In the genomic region with DNA sequence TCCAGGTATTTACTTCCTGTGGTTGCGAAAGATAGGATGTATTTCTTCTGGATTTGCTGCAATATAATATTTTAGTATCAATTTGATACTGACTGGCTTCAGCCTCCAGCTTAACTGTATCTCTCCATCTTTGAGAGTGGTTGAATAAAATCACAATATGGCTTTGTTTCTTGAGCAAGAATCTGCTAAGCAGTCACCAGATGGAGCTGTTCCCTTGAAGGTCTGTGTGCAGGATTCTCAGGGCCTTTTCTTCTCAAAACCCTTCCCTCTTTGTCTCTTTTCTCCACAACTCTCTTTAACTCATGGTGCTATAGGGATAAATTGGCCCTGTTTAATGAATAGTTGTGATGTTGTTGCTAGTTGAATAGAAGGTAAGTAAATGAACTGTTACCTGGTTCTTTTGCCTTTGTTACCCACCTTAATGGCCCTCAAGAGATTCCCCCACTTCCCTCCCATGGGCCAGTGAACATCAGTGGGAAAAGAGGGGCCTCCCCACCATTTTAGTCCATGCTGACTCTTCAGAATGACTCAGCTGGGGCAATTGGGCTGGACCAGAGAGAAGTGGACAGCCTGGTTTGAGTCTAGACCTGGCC, we compare ENCODE assay signal across 9 cellular contexts. TPM values are rescaled to one million over a fixed set of nuclear protein-coding genes. Genes with fewer than 3 reads are reported as not detected.
DNase-seq lines count a peak whose midpoint lies in the region; ATAC-seq and TF ChIP-seq lines count a peak whose summit lies in the region.
"Had no signal": no experiment of that assay in that cellular context is flagged by ENCODE, and none has a peak within 500 bp of the region (broad histone marks: within the 10 kb centered on the region; RNA-seq: fewer than 3 reads in every experiment).

No MANE protein-coding gene starts in this region.

- TF ChIP-seq CTCF in MM.1S (IDR thresholded peaks at IDR 0.05; ENCODE audit: low read length) = peak; percentile 52
- peak; percentile 82 for TF ChIP-seq CTCF in SK-N-SH (IDR thresholded peaks at IDR 0.05)
- TF ChIP-seq CTCF in fibroblast of mammary gland (conservative IDR thresholded peaks at IDR 0.05; ENCODE audit: control insufficient read depth, insufficient read depth, low read depth, low read length) = peak; percentile 88

- H3K27ac ChIP-seq in MM.1S (ENCODE audit: low read length) (no peak overlapping the region), SK-N-SH (ENCODE audit: low read depth in 2 of 2, low read length in 1 of 2) (no peak overlapping the region)
- H3K27ac ChIP-seq in effector memory CD4-positive, alpha-beta T cell (ENCODE audit: insufficient read depth, low read length, poor library complexity, severe bottlenecking) = no peak overlapping the region
- H3K27ac ChIP-seq: skin epidermis had no signal

- no peak for ATAC-seq in HG03280 (IDR thresholded peaks at IDR 0.05; ENCODE audit: unreplicated experiment)

- H3K4me2 ChIP-seq in MM.1S (ENCODE audit: low read depth, low read length) (no peak overlapping the region), SK-N-SH (no peak overlapping the region)

- H3K27me3 ChIP-seq in MM.1S (replicated peaks; ENCODE audit: insufficient read depth, low read length) = no peaks in the 10 kb centered on the region
- no peaks in the 10 kb centered on the region for H3K27me3 ChIP-seq in SK-N-SH (ENCODE audit: insufficient read depth)
- peaks cover 8% of the 10 kb centered on the region for H3K27me3 ChIP-seq in effector memory CD4-positive, alpha-beta T cell (replicated peaks; ENCODE audit: control insufficient read depth, insufficient read depth, low read length, poor library complexity, severe bottlenecking)

- peak; percentile 62 for DNase-seq in ELF-1 (ENCODE audit: low read depth, low spot score)
- peak; percentile 46 for DNase-seq in MM.1S
- DNase-seq in SK-N-SH = peak; percentile 67
- peak; percentile 86 for DNase-seq in fibroblast of mammary gland (ENCODE audit: low read depth)
- DNase-seq in putamen (ENCODE audit: low spot score) = peak; percentile 40
- no peak for DNase-seq in effector memory CD4-positive, alpha-beta T cell
- DNase-seq in activated CD8-positive, alpha-beta memory T cell treated with anti-CD3 and anti-CD28 coated beads, Interleukin-2, amount 50 U/mL, for 48 hours = no peak

- TF ChIP-seq RAD21 in SK-N-SH (IDR thresholded peaks at IDR 0.05; ENCODE audit: low read length) = peak; percentile 95

- H3K4me3 ChIP-seq in MM.1S (ENCODE audit: low read length) (no peak overlapping the region), SK-N-SH (ENCODE audit: low read depth in 2 of 2, low read length in 1 of 2) (no peak overlapping the region; a peak in 1 of 4 replicates), fibroblast of mammary gland (ENCODE audit: control insufficient read depth, low read depth, low read length) (no peak overlapping the region)
- no peak overlapping the region for H3K4me3 ChIP-seq in effector memory CD4-positive, alpha-beta T cell (ENCODE audit: insufficient read depth, low read depth, low read length, poor library complexity, severe bottlenecking)
- H3K4me3 ChIP-seq: skin epidermis had no signal

- H4K20me1 ChIP-seq in MM.1S (ENCODE audit: insufficient read depth, low read length) = no peaks in the 10 kb centered on the region
- no peaks in the 10 kb centered on the region for H4K20me1 ChIP-seq in SK-N-SH (ENCODE audit: insufficient read depth)

- H3K9me3 ChIP-seq in MM.1S (replicated peaks; ENCODE audit: insufficient read depth, low read length) = no peaks in the 10 kb centered on the region
- no peaks in the 10 kb centered on the region for H3K9me3 ChIP-seq in SK-N-SH
- no peaks in the 10 kb centered on the region for H3K9me3 ChIP-seq in effector memory CD4-positive, alpha-beta T cell (ENCODE audit: control insufficient read depth, low read length)

- 57% methylated on average over 1 of the region's 1 CpG for WGBS in SK-N-SH (ENCODE audit: low lambda C conversion rate)

- H3F3A ChIP-seq in MM.1S (ENCODE audit: insufficient read depth, low read length) = no peaks in the 10 kb centered on the region
- no peaks in the 10 kb centered on the region for H3F3A ChIP-seq in SK-N-SH (replicated peaks; ENCODE audit: insufficient read depth)

- H3K79me2 ChIP-seq in MM.1S (ENCODE audit: low read length) = no peaks in the 10 kb centered on the region
- no peaks in the 10 kb centered on the region for H3K79me2 ChIP-seq in SK-N-SH (ENCODE audit: insufficient read depth)

- H3K36me3 ChIP-seq in MM.1S (replicated peaks; ENCODE audit: insufficient read depth, low read length) = no peaks in the 10 kb centered on the region
- no peaks in the 10 kb centered on the region for H3K36me3 ChIP-seq in SK-N-SH (replicated peaks in 1 of 2; ENCODE audit: control insufficient read depth in 1 of 2, insufficient read depth in 2 of 2, low read length in 1 of 2)
- H3K36me3 ChIP-seq in effector memory CD4-positive, alpha-beta T cell (ENCODE audit: control insufficient read depth, insufficient read depth, low read length) = no peaks in the 10 kb centered on the region

- CTCF ChIA-PET in SK-N-SH (lab: Yijun Ruan, JAX) = interaction anchor here (0.6 to 10.0 kb wide), 41 partner anchors 9 to 1199 kb away, joined by 3 to 152 read pairs (median 4); no protein-coding TSS in a partner anchor

- H3K4me1 ChIP-seq in MM.1S (ENCODE audit: low read length) (0 out of 2 replicates have a peak, but pooled peaks cover 4% of the 10 kb centered on the region), SK-N-SH (ENCODE audit: control insufficient read depth in 1 of 2, insufficient read depth in 2 of 2, low read depth in 1 of 2, low read length in 1 of 2) (peaks cover 0 to 10% of the 10 kb centered on the region in 2 experiments; a peak in 1 of 4 replicates)
- peaks cover 8% of the 10 kb centered on the region for H3K4me1 ChIP-seq in effector memory CD4-positive, alpha-beta T cell (ENCODE audit: control insufficient read depth, insufficient read depth, low read length, poor library complexity, severe bottlenecking)

- no peak overlapping the region for H2AFZ ChIP-seq in MM.1S (ENCODE audit: low read length)
- no peak overlapping the region for H2AFZ ChIP-seq in SK-N-SH (ENCODE audit: low read depth)

- H3K9me2 ChIP-seq in MM.1S (replicated peaks; ENCODE audit: insufficient read depth, low read length) = no peaks in the 10 kb centered on the region
- H3K9me2 ChIP-seq in SK-N-SH = no peaks in the 10 kb centered on the region

- TF ChIP-seq EP300 in SK-N-SH (IDR thresholded peaks at IDR 0.05; ENCODE audit: borderline replicate concordance in 1 of 2, low read depth in 1 of 2, low read length in 1 of 2) = no peak

- POLR2A ChIA-PET in SK-N-SH (lab: Yijun Ruan, JAX) = no interaction called here

- H3K9ac ChIP-seq in MM.1S (ENCODE audit: low read length) = no peak overlapping the region
- no peak overlapping the region for H3K9ac ChIP-seq in SK-N-SH

TF ChIP-seq in SK-N-SH, 30 proteins besides CTCF, POLR2A, EP300 and RAD21:
- TF ChIP-seq FOXJ3 (CRISPR knock-in tag; IDR thresholded peaks at IDR 0.05) (no peak), SMC3 (IDR thresholded peaks at IDR 0.05; ENCODE audit: low read depth, low read length) (peak; percentile 91), RXRA (IDR thresholded peaks at IDR 0.05; ENCODE audit: borderline replicate concordance, low read depth) (no peak), TAF1 (IDR thresholded peaks at IDR 0.05; ENCODE audit: borderline replicate concordance, low read depth, low read length) (no peak), EZH2phosphoT487 (IDR thresholded peaks at IDR 0.05; ENCODE audit: borderline replicate concordance, low read depth) (no peak)
- TF ChIP-seq, protein P1, sequence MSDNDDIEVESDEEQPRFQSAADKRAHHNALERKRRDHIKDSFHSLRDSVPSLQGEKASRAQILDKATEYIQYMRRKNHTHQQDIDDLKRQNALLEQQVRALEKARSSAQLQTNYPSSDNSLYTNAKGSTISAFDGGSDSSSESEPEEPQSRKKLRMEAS (IDR thresholded peaks at IDR 0.05; ENCODE audit: low read depth) = no peak
- TF ChIP-seq, protein P2, sequence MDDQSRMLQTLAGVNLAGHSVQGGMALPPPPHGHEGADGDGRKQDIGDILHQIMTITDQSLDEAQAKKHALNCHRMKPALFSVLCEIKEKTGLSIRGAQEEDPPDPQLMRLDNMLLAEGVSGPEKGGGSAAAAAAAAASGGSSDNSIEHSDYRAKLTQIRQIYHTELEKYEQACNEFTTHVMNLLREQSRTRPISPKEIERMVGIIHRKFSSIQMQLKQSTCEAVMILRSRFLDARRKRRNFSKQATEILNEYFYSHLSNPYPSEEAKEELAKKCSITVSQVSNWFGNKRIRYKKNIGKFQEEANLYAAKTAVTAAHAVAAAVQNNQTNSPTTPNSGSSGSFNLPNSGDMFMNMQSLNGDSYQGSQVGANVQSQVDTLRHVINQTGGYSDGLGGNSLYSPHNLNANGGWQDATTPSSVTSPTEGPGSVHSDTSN (IDR thresholded peaks at IDR 0.05) = no peak

RNA-seq across cellular contexts. Expression of a gene that starts 34.8 kb away (rescaled TPM):
- polyA plus RNA-seq in SK-N-SH (2012; rRNA removed) = 8.5 and 9.3 TPM in 2 replicates
- 8.0 and 9.7 TPM in 2 replicates for polyA plus RNA-seq in SK-N-SH (2012; cell fraction: cytosol; rRNA removed)
- 7.2 and 7.3 TPM in 2 replicates for polyA plus RNA-seq in SK-N-SH (2012; cell fraction: nucleus; rRNA removed)

Comparison
In these comparisons a context has a peak if more than half of its experiments do, and no peak if none do; other contexts are left out.
1. DNase-seq: peak in ELF-1 (single experiment), MM.1S (single experiment), SK-N-SH (single experiment), fibroblast of mammary gland (single experiment) and putamen (single experiment); none in effector memory CD4-positive, alpha-beta T cell (0 of 3) and activated CD8-positive, alpha-beta memory T cell treated with anti-CD3 and anti-CD28 coated beads, Interleukin-2, amount 50 U/mL, for 48 hours (single experiment).
2. Peak in every context shown above with its lines, with median percentiles within 50 percentile points of each other: CTCF ChIP-seq.